In genomic region chr5:138542956-138543729, GRCh38 we compare ENCODE assay signal across 1 cellular context.
A peak's percentile ranks its signal among the peaks of the same experiment; 100 is the strongest.
TF ChIP-seq lines count a peak whose summit lies in the region.

TSS of gene ETF1 (minus strand) at chr5:138543236. CDS start at chr5:138542918, 318 bp downstream.

TF ChIP-seq in K562, 482 proteins besides CTCF, POLR2A, EP300 and RAD21 (continued from another document and continues in another):
- TF ChIP-seq MAZ (CRISPR knock-in tag; conservative IDR thresholded peaks at IDR 0.05 in 1 of 2, IDR thresholded peaks at IDR 0.05 in 1 of 2) (peak; percentile 98 to 100), ASH1L (IDR thresholded peaks at IDR 0.05; ENCODE audit: borderline replicate concordance, low read depth, partially characterized antibody) (peak; percentile 89), ZNF764 (CRISPR knock-in tag; IDR thresholded peaks at IDR 0.05; ENCODE audit: low read depth) (no peak), NCOR1 (IDR thresholded peaks at IDR 0.05) (peak; percentile 25; the same call in 1 of the 2 replicates), HDAC3 (IDR thresholded peaks at IDR 0.05; ENCODE audit: borderline replicate concordance, partially characterized antibody) (no peak), PCBP1 (IDR thresholded peaks at IDR 0.05; ENCODE audit: low read depth, low read length, poor library complexity, severe bottlenecking) (peak; percentile 89), ETV6 (IDR thresholded peaks at IDR 0.05; ENCODE audit: borderline replicate concordance in 1 of 2, low read depth in 2 of 2, low read length in 1 of 2) (0 out of 4 replicates have a peak, but pooled peaks of 1 of the 2 experiments have one; percentile 4), ETV6 (CRISPR knock-in tag; IDR thresholded peaks at IDR 0.05; ENCODE audit: borderline replicate concordance) (no peak), SMARCB1 (IDR thresholded peaks at IDR 0.05; ENCODE audit: insufficient read length, low read depth) (no peak), MYNN (IDR thresholded peaks at IDR 0.05) (peak; percentile 26; the same call in 1 of the 2 replicates), MYNN (CRISPR knock-in tag; IDR thresholded peaks at IDR 0.05) (no peak), RBM25 (IDR thresholded peaks at IDR 0.05; ENCODE audit: low read depth, low read length, severe bottlenecking) (peak; percentile 77), ZSCAN32 (CRISPR knock-in tag; IDR thresholded peaks at IDR 0.05) (no peak), BCLAF1 (IDR thresholded peaks at IDR 0.05; ENCODE audit: borderline replicate concordance in 1 of 2, control insufficient read depth in 1 of 2, low read depth in 2 of 2, low read length in 1 of 2) (0 out of 4 replicates have a peak, but pooled peaks of 1 of the 2 experiments have one; percentile 28), ZC3H8 (IDR thresholded peaks at IDR 0.05) (no peak), HMG20B (CRISPR knock-in tag; IDR thresholded peaks at IDR 0.05) (no peak), MTA3 (IDR thresholded peaks at IDR 0.05; ENCODE audit: borderline replicate concordance) (peak; percentile 89), MITF (IDR thresholded peaks at IDR 0.05) (peak; percentile 78), DMBX1 (CRISPR knock-in tag; IDR thresholded peaks at IDR 0.05; ENCODE audit: borderline replicate concordance) (no peak), KAT8 (IDR thresholded peaks at IDR 0.05; ENCODE audit: low read depth) (no peak), PRPF4 (IDR thresholded peaks at IDR 0.05; ENCODE audit: insufficient read depth, low read depth, low read length, poor library complexity, severe bottlenecking) (peak; percentile 84), STAT5B (CRISPR knock-in tag; IDR thresholded peaks at IDR 0.05) (no peak), MXI1 (IDR thresholded peaks at IDR 0.05; ENCODE audit: low read depth, low read length) (peak; percentile 58), FUS (optimal IDR thresholded peaks at IDR 0.05; ENCODE audit: low read depth, low read length) (no peak), ZNF766 (CRISPR knock-in tag; conservative IDR thresholded peaks at IDR 0.05) (0 out of 2 replicates have a peak, but pooled peaks have one; percentile 20), ZNF253 (CRISPR knock-in tag; conservative IDR thresholded peaks at IDR 0.05) (no peak), CREM (IDR thresholded peaks at IDR 0.05; ENCODE audit: low read depth) (peak; percentile 97), BCL6 (CRISPR knock-in tag; IDR thresholded peaks at IDR 0.05) (no peak), DACH1 (IDR thresholded peaks at IDR 0.05; ENCODE audit: partially characterized antibody) (peak; percentile 91), SUPT5H (IDR thresholded peaks at IDR 0.05) (peak; percentile 90), ADNP (tag; IDR thresholded peaks at IDR 0.05) (no peak), MTA1 (IDR thresholded peaks at IDR 0.05; ENCODE audit: borderline replicate concordance) (no peak), TCF3 (CRISPR knock-in tag; IDR thresholded peaks at IDR 0.05) (no peak; the same call in none of the 2 replicates), ZFPM2 (CRISPR knock-in tag; IDR thresholded peaks at IDR 0.05) (no peak)
- TF ChIP-seq, protein P1, sequence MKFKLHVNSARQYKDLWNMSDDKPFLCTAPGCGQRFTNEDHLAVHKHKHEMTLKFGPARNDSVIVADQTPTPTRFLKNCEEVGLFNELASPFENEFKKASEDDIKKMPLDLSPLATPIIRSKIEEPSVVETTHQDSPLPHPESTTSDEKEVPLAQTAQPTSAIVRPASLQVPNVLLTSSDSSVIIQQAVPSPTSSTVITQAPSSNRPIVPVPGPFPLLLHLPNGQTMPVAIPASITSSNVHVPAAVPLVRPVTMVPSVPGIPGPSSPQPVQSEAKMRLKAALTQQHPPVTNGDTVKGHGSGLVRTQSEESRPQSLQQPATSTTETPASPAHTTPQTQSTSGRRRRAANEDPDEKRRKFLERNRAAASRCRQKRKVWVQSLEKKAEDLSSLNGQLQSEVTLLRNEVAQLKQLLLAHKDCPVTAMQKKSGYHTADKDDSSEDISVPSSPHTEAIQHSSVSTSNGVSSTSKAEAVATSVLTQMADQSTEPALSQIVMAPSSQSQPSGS (CRISPR knock-in tag; IDR thresholded peaks at IDR 0.05), result peak; percentile 66
- TF ChIP-seq, protein P2, sequence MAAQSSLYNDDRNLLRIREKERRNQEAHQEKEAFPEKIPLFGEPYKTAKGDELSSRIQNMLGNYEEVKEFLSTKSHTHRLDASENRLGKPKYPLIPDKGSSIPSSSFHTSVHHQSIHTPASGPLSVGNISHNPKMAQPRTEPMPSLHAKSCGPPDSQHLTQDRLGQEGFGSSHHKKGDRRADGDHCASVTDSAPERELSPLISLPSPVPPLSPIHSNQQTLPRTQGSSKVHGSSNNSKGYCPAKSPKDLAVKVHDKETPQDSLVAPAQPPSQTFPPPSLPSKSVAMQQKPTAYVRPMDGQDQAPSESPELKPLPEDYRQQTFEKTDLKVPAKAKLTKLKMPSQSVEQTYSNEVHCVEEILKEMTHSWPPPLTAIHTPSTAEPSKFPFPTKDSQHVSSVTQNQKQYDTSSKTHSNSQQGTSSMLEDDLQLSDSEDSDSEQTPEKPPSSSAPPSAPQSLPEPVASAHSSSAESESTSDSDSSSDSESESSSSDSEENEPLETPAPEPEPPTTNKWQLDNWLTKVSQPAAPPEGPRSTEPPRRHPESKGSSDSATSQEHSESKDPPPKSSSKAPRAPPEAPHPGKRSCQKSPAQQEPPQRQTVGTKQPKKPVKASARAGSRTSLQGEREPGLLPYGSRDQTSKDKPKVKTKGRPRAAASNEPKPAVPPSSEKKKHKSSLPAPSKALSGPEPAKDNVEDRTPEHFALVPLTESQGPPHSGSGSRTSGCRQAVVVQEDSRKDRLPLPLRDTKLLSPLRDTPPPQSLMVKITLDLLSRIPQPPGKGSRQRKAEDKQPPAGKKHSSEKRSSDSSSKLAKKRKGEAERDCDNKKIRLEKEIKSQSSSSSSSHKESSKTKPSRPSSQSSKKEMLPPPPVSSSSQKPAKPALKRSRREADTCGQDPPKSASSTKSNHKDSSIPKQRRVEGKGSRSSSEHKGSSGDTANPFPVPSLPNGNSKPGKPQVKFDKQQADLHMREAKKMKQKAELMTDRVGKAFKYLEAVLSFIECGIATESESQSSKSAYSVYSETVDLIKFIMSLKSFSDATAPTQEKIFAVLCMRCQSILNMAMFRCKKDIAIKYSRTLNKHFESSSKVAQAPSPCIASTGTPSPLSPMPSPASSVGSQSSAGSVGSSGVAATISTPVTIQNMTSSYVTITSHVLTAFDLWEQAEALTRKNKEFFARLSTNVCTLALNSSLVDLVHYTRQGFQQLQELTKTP (IDR thresholded peaks at IDR 0.05; ENCODE audit: low read depth in 1 of 2, partially characterized antibody in 2 of 2), result peak in 1 of 2 experiments; percentile 75
- TF ChIP-seq, protein P3, sequence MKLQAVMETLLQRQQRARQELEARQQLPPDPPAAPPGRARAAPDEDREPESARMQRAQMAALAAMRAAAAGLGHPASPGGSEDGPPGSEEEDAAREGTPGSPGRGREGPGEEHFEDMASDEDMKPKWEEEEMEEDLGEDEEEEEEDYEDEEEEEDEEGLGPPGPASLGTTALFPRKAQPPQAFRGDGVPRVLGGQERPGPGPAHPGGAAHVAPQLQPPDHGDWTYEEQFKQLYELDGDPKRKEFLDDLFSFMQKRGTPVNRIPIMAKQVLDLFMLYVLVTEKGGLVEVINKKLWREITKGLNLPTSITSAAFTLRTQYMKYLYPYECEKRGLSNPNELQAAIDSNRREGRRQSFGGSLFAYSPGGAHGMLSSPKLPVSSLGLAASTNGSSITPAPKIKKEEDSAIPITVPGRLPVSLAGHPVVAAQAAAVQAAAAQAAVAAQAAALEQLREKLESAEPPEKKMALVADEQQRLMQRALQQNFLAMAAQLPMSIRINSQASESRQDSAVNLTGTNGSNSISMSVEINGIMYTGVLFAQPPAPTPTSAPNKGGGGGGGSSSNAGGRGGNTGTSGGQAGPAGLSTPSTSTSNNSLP (IDR thresholded peaks at IDR 0.05; ENCODE audit: borderline replicate concordance, low read depth, low read length), result no peak
- TF ChIP-seq, protein P4, sequence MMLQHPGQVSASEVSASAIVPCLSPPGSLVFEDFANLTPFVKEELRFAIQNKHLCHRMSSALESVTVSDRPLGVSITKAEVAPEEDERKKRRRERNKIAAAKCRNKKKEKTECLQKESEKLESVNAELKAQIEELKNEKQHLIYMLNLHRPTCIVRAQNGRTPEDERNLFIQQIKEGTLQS (IDR thresholded peaks at IDR 0.05), result peak; percentile 94
- TF ChIP-seq, protein P4 (CRISPR knock-in tag; conservative IDR thresholded peaks at IDR 0.05), result peak; percentile 75; the same call in 1 of the 2 replicates
- TF ChIP-seq, protein P5, sequence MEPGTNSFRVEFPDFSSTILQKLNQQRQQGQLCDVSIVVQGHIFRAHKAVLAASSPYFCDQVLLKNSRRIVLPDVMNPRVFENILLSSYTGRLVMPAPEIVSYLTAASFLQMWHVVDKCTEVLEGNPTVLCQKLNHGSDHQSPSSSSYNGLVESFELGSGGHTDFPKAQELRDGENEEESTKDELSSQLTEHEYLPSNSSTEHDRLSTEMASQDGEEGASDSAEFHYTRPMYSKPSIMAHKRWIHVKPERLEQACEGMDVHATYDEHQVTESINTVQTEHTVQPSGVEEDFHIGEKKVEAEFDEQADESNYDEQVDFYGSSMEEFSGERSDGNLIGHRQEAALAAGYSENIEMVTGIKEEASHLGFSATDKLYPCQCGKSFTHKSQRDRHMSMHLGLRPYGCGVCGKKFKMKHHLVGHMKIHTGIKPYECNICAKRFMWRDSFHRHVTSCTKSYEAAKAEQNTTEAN (CRISPR knock-in tag; IDR thresholded peaks at IDR 0.05), result no peak; the same call in 1 of the 2 replicates
- TF ChIP-seq, protein P6, sequence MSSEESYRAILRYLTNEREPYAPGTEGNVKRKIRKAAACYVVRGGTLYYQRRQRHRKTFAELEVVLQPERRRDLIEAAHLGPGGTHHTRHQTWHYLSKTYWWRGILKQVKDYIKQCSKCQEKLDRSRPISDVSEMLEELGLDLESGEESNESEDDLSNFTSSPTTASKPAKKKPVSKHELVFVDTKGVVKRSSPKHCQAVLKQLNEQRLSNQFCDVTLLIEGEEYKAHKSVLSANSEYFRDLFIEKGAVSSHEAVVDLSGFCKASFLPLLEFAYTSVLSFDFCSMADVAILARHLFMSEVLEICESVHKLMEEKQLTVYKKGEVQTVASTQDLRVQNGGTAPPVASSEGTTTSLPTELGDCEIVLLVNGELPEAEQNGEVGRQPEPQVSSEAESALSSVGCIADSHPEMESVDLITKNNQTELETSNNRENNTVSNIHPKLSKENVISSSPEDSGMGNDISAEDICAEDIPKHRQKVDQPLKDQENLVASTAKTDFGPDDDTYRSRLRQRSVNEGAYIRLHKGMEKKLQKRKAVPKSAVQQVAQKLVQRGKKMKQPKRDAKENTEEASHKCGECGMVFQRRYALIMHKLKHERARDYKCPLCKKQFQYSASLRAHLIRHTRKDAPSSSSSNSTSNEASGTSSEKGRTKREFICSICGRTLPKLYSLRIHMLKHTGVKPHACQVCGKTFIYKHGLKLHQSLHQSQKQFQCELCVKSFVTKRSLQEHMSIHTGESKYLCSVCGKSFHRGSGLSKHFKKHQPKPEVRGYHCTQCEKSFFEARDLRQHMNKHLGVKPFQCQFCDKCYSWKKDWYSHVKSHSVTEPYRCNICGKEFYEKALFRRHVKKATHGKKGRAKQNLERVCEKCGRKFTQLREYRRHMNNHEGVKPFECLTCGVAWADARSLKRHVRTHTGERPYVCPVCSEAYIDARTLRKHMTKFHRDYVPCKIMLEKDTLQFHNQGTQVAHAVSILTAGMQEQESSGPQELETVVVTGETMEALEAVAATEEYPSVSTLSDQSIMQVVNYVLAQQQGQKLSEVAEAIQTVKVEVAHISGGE (CRISPR knock-in tag; IDR thresholded peaks at IDR 0.05), result peak in 2 of 3 experiments; percentile 79 to 96; a peak in 5 of 6 replicates
- TF ChIP-seq, protein P7, sequence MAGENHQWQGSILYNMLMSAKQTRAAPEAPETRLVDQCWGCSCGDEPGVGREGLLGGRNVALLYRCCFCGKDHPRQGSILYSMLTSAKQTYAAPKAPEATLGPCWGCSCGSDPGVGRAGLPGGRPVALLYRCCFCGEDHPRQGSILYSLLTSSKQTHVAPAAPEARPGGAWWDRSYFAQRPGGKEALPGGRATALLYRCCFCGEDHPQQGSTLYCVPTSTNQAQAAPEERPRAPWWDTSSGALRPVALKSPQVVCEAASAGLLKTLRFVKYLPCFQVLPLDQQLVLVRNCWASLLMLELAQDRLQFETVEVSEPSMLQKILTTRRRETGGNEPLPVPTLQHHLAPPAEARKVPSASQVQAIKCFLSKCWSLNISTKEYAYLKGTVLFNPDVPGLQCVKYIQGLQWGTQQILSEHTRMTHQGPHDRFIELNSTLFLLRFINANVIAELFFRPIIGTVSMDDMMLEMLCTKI (IDR thresholded peaks at IDR 0.05; ENCODE audit: partially characterized antibody), result no peak
- TF ChIP-seq, protein P8, sequence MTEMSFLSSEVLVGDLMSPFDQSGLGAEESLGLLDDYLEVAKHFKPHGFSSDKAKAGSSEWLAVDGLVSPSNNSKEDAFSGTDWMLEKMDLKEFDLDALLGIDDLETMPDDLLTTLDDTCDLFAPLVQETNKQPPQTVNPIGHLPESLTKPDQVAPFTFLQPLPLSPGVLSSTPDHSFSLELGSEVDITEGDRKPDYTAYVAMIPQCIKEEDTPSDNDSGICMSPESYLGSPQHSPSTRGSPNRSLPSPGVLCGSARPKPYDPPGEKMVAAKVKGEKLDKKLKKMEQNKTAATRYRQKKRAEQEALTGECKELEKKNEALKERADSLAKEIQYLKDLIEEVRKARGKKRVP (CRISPR knock-in tag; IDR thresholded peaks at IDR 0.05), result peak; percentile 84
